Comparison of ENCODE assay signal across 10 cellular contexts in genomic region chr3:66487475-66487874, GRCh38. TPM values are rescaled to one million over a fixed set of nuclear protein-coding genes. Genes with fewer than 3 reads are reported as not detected.
DNase-seq lines count a peak whose midpoint lies in the region; ATAC-seq and TF ChIP-seq lines count a peak whose summit lies in the region.
"Had no signal": no experiment of that assay in that cellular context is flagged by ENCODE, and none has a peak within 500 bp of the region (broad histone marks: within the 10 kb centered on the region; RNA-seq: fewer than 3 reads in every experiment).

No MANE protein-coding gene starts in this region.

- in situ Hi-C loops in GM13977 (cut with MboI; ENCODE audit: low pct_unique_long_range_greater_than_20kb, low sequenced_read_pairs, unreplicated experiment), result no loop called here

- intact Hi-C loops in ascending aorta (cut with DNase I), result no loop called here

- peak overlapping the region; percentile 69 for H3K27ac Mint-ChIP-seq in activated T-cell treated with anti-CD3 and anti-CD28 coated beads, Interleukin-2, amount 50 U/mL, for 24 hours

- H3K4me3 ChIP-seq in ascending aorta (no peak overlapping the region), subcutaneous abdominal adipose tissue (ENCODE audit: low read depth in 1 of 5, low read length in 5 of 5) (no peak overlapping the region)

- H3K27me3 ChIP-seq in ascending aorta, result no peaks in the 10 kb centered on the region
- no peaks in the 10 kb centered on the region for H3K27me3 ChIP-seq in subcutaneous abdominal adipose tissue (ENCODE audit: control insufficient read depth in 5 of 5, insufficient read depth in 4 of 5, low read length in 5 of 5)

- no peaks in the 10 kb centered on the region for H3K36me3 ChIP-seq in ascending aorta
- no peaks in the 10 kb centered on the region for H3K36me3 ChIP-seq in subcutaneous abdominal adipose tissue (ENCODE audit: control insufficient read depth in 5 of 5, insufficient read depth in 5 of 5, low read length in 5 of 5)

- DNase-seq in activated T-cell treated with anti-CD3 and anti-CD28 coated beads, Interleukin-2, amount 50 U/mL, for 24 hours, result no peak
- DNase-seq in activated T-cell treated with anti-CD3 and anti-CD28 coated beads for 4 hours (no peak), ascending aorta (ENCODE audit: low spot score in 2 of 2) (no peak), left kidney (ENCODE audit: low read depth, low spot score) (peak; percentile 38), GM13977 (ENCODE audit: low spot score) (no peak)
- DNase-seq in activated CD4-positive, CD25-positive, alpha-beta regulatory T cell treated with anti-CD3 and anti-CD28 coated beads, Interleukin-2, amount 50 U/mL, for 72 hours, result no peak
- DNase-seq: Kasumi-1, NCI-H345 had no signal

- H3K27me3 Mint-ChIP-seq in activated T-cell treated with anti-CD3 and anti-CD28 coated beads, Interleukin-2, amount 50 U/mL, for 24 hours, result no peaks in the 10 kb centered on the region

- no peaks in the 10 kb centered on the region for H3K9me3 Mint-ChIP-seq in activated T-cell treated with anti-CD3 and anti-CD28 coated beads, Interleukin-2, amount 50 U/mL, for 24 hours

- TF ChIP-seq CTCF in ascending aorta (IDR thresholded peaks at IDR 0.05) (no peak), GM13977 (IDR thresholded peaks at IDR 0.05; ENCODE audit: extremely low read depth, insufficient read depth, missing control alignments) (no peak)

- no peak overlapping the region for H3K4me3 Mint-ChIP-seq in activated T-cell treated with anti-CD3 and anti-CD28 coated beads, Interleukin-2, amount 50 U/mL, for 24 hours

- peaks cover 90% of the 10 kb centered on the region for H3K4me1 Mint-ChIP-seq in activated T-cell treated with anti-CD3 and anti-CD28 coated beads, Interleukin-2, amount 50 U/mL, for 24 hours (ENCODE audit: low read depth)

- H3K36me3 Mint-ChIP-seq in activated T-cell treated with anti-CD3 and anti-CD28 coated beads, Interleukin-2, amount 50 U/mL, for 24 hours (ENCODE audit: low read depth), result peaks cover 18% of the 10 kb centered on the region

- H3K4me1 ChIP-seq in ascending aorta (peaks cover 9 to 81% of the 10 kb centered on the region in 2 donors), subcutaneous abdominal adipose tissue (ENCODE audit: control insufficient read depth in 5 of 5, insufficient read depth in 5 of 5, low read length in 5 of 5) (peaks cover 10 to 38% (median 26%) of the 10 kb centered on the region in 5 donors)

- no peak for ATAC-seq in HG03108 (IDR thresholded peaks at IDR 0.05; ENCODE audit: unreplicated experiment)

- peak overlapping the region in 1 of 5 donors; percentile 43 for H3K9ac ChIP-seq in subcutaneous abdominal adipose tissue (ENCODE audit: low read length in 5 of 5)

- H3K9me3 ChIP-seq in ascending aorta (no peaks in the 10 kb centered on the region), subcutaneous abdominal adipose tissue (ENCODE audit: control insufficient read depth in 5 of 5, low read length in 5 of 5) (no peaks in the 10 kb centered on the region)

- H3K27ac ChIP-seq in ascending aorta (peak overlapping the region; percentile 89 to 90), subcutaneous abdominal adipose tissue (ENCODE audit: low read depth, low read length) (peak overlapping the region; percentile 90)

RNA-seq across cellular contexts. Expression of gene LRIG1, which starts 13.3 kb away (rescaled TPM):
- 62.3 TPM for total RNA-seq in ascending aorta
